In the genomic region with DNA sequence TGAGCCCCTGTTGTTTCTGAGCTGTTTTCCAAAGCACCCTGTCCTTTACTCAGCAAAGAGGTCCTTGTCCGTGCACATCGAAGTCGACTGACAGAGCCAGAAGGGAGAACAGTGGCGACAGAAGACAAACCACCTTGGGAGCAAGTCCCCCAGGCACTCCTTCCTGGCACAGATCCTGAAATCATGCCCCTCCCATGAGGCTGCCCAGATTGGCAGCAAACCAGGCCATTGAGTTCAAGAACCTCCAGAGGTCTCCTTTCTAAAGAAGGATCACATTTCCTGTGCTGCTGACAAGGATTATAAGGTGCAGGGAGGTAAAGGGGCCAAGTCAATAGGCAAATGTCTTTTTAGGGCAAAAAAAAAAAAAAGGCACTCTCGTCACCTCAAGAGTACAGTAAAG, we compare ENCODE assay signal across 1 cellular context.
TF ChIP-seq lines count a peak whose summit lies in the region.

No MANE protein-coding gene starts in this region.

TF ChIP-seq in WTC11, 78 proteins besides CTCF, POLR2A, EP300 and RAD21 (continued from another document):
- TF ChIP-seq, protein P1, sequence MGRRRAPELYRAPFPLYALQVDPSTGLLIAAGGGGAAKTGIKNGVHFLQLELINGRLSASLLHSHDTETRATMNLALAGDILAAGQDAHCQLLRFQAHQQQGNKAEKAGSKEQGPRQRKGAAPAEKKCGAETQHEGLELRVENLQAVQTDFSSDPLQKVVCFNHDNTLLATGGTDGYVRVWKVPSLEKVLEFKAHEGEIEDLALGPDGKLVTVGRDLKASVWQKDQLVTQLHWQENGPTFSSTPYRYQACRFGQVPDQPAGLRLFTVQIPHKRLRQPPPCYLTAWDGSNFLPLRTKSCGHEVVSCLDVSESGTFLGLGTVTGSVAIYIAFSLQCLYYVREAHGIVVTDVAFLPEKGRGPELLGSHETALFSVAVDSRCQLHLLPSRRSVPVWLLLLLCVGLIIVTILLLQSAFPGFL (CRISPR knock-in tag; IDR thresholded peaks at IDR 0.05; ENCODE audit: borderline replicate concordance) = no peak
- no peak for TF ChIP-seq ZNF416 (CRISPR knock-in tag; IDR thresholded peaks at IDR 0.05)
- TF ChIP-seq NR2C2 (CRISPR knock-in tag; IDR thresholded peaks at IDR 0.05) = no peak
- no peak for TF ChIP-seq FOXP4 (CRISPR knock-in tag; IDR thresholded peaks at IDR 0.05)
- TF ChIP-seq SMAD3 (CRISPR knock-in tag; IDR thresholded peaks at IDR 0.05; ENCODE audit: borderline replicate concordance) = no peak
